Comparison of ENCODE assay signal across 8 cellular contexts in the genomic region with DNA sequence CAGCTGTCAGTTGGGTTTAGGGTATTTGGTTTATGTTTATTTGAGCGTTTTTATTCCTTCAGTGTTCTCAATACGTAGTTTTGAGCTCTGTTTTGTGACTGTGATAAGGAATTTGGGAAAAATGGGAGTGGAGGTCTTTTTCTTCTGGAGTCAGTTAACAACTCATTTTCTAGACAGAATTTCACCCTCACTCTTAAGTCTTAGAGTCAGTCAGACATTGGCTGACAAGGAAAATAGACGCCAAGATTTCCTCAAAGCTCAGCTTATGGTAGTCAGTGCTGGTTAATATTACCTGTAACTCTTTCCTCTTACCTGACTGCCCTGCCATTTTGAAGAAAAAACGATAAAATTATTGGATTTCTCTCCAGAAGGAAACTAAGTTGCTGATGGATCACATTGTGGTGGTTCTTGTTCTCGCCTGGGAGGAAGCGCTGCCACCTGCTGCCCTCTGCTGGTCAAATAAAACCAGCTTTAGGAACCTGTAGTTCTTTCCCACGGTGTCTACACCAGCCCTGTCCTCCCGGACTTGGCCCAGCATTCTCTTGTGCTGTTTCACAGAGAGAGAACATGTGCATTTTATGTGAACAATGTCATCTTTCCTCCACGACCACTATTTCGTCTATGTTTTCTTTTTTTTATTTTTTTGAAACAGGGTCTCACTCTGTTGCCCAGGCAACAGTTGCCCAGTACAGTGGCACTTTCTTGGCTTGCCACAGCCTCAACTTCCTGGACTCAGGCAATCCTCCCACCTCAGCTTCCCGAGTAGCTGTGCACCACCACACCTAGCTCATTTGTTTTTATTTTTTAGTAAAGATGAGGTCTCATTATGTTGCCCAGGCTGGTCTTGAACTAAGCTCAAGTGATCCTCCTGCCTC. TPM values are rescaled to one million over a fixed set of nuclear protein-coding genes. Genes with fewer than 3 reads are reported as not detected.
DNase-seq lines count a peak whose midpoint lies in the region; TF ChIP-seq lines count a peak whose summit lies in the region.

No MANE protein-coding gene starts in this region.

- H3K4me1 Mint-ChIP-seq in activated T-helper 1 cell treated with anti-CD3 and anti-CD28 coated beads, Interleukin-12 subunit alpha, Interleukin-12 subunit beta, Interleukin-2, Interleukin-4 antibody, amounts not matched to agents 30 ng/mL and 10 ng/mL and 1 ng/mL, durations not matched to agents 14 hours and 24 hours and 36 hours (ENCODE audit: low read depth) = no peaks in the 10 kb centered on the region

- H3K9me3 Mint-ChIP-seq in activated T-helper 1 cell treated with anti-CD3 and anti-CD28 coated beads, Interleukin-12 subunit alpha, Interleukin-12 subunit beta, Interleukin-2, Interleukin-4 antibody, amounts not matched to agents 30 ng/mL and 10 ng/mL and 1 ng/mL, durations not matched to agents 14 hours and 24 hours and 36 hours = no peaks in the 10 kb centered on the region

- in situ Hi-C loops in KBM-7 (cut with MboI; ENCODE audit: low pct_unique_long_range_greater_than_20kb, low sequenced_read_pairs) = no loop called here

- DNase-seq in GM06990 (ENCODE audit: extremely low read depth, insufficient read length) = no peak
- DNase-seq in KBM-7 = peak; percentile 85
- DNase-seq in RPMI7951 (ENCODE audit: low read depth) = peak; percentile 66
- peak; percentile 54 for DNase-seq in activated T-helper 1 cell treated with anti-CD3 and anti-CD28 coated beads, Interleukin-12 subunit alpha, Interleukin-12 subunit beta, Interleukin-2, Interleukin-4 antibody, amounts not matched to agents 30 ng/mL and 10 ng/mL and 1 ng/mL, durations not matched to agents 14 hours and 24 hours and 36 hours (ENCODE audit: low spot score)
- DNase-seq in fibroblast of the conjunctiva (ENCODE audit: low read depth) = peak; percentile 51
- peak in 43 of 56 donors; percentile 1 to 77 (median 22) for DNase-seq in nucleus accumbens (lab: John Stamatoyannopoulos, UW)
- DNase-seq in superior temporal gyrus (ENCODE audit: extremely low spot score) = peak; percentile 83
- no peak for DNase-seq in cortex of kidney (lab: John Stamatoyannopoulos, UW)

- no peak overlapping the region for H3K4me3 Mint-ChIP-seq in activated T-helper 1 cell treated with anti-CD3 and anti-CD28 coated beads, Interleukin-12 subunit alpha, Interleukin-12 subunit beta, Interleukin-2, Interleukin-4 antibody, amounts not matched to agents 30 ng/mL and 10 ng/mL and 1 ng/mL, durations not matched to agents 14 hours and 24 hours and 36 hours

- H3K36me3 Mint-ChIP-seq in activated T-helper 1 cell treated with anti-CD3 and anti-CD28 coated beads, Interleukin-12 subunit alpha, Interleukin-12 subunit beta, Interleukin-2, Interleukin-4 antibody, amounts not matched to agents 30 ng/mL and 10 ng/mL and 1 ng/mL, durations not matched to agents 14 hours and 24 hours and 36 hours (ENCODE audit: low read depth) = no peaks in the 10 kb centered on the region

- intact Hi-C loops in activated T-helper 1 cell treated with anti-CD3 and anti-CD28 coated beads, Interleukin-12 subunit alpha, Interleukin-12 subunit beta, Interleukin-2, Interleukin-4 antibody, amounts not matched to agents 30 ng/mL and 10 ng/mL and 1 ng/mL, durations not matched to agents 14 hours and 24 hours and 36 hours (cut with micrococcal nuclease) = loop anchor here (1.0 to 5.0 kb wide), 5 partner anchors 48 to 212 kb away; no protein-coding TSS in a partner anchor

- no peaks in the 10 kb centered on the region for H3K36me3 ChIP-seq in GM06990 (ENCODE audit: control insufficient read depth, insufficient read depth, low read length)

- no peaks in the 10 kb centered on the region for H3K27me3 ChIP-seq in GM06990 (replicated peaks; ENCODE audit: control insufficient read depth, insufficient read depth, low read length)

- H3K27ac Mint-ChIP-seq in activated T-helper 1 cell treated with anti-CD3 and anti-CD28 coated beads, Interleukin-12 subunit alpha, Interleukin-12 subunit beta, Interleukin-2, Interleukin-4 antibody, amounts not matched to agents 30 ng/mL and 10 ng/mL and 1 ng/mL, durations not matched to agents 14 hours and 24 hours and 36 hours = no peak overlapping the region

- peak; percentile 76 for TF ChIP-seq CTCF in GM06990 (IDR thresholded peaks at IDR 0.05; ENCODE audit: insufficient read depth, low read length, poor library complexity, severe bottlenecking)

- peaks cover 21% of the 10 kb centered on the region for H3K27me3 Mint-ChIP-seq in activated T-helper 1 cell treated with anti-CD3 and anti-CD28 coated beads, Interleukin-12 subunit alpha, Interleukin-12 subunit beta, Interleukin-2, Interleukin-4 antibody, amounts not matched to agents 30 ng/mL and 10 ng/mL and 1 ng/mL, durations not matched to agents 14 hours and 24 hours and 36 hours (ENCODE audit: insufficient read depth)

- H3K4me3 ChIP-seq in GM06990 (replicated peaks; ENCODE audit: low read depth, low read length) = no peak overlapping the region

RNA-seq across cellular contexts. Expression of a gene that starts 41.4 kb away (rescaled TPM):
- 28.3 and 35.9 TPM in 2 replicates for total RNA-seq in RPMI7951 (2014; rRNA removed; shearing (Covaris generic))
- 54.2 and 56.3 TPM in 2 replicates for total RNA-seq in activated T-helper 1 cell treated with anti-CD3 and anti-CD28 coated beads, Interleukin-12 subunit alpha, Interleukin-12 subunit beta, Interleukin-2, Interleukin-4 antibody, amounts not matched to agents 30 ng/mL and 10 ng/mL and 1 ng/mL, durations not matched to agents 14 hours and 24 hours and 36 hours

Comparison
In these comparisons a context has a peak if more than half of its experiments do, and no peak if none do; other contexts are left out.
1. DNase-seq: peak in KBM-7 (single experiment), RPMI7951 (single experiment), activated T-helper 1 cell treated with anti-CD3 and anti-CD28 coated beads, Interleukin-12 subunit alpha, Interleukin-12 subunit beta, Interleukin-2, Interleukin-4 antibody, amounts not matched to agents 30 ng/mL and 10 ng/mL and 1 ng/mL, durations not matched to agents 14 hours and 24 hours and 36 hours (single experiment), fibroblast of the conjunctiva (single experiment), nucleus accumbens (43 of 56) and superior temporal gyrus (single experiment); none in GM06990 (single experiment) and cortex of kidney (single experiment).